8 cellular contexts compared by ENCODE assay signal in genomic region chr6:158026054-158026900, GRCh38. TPM values are rescaled to one million over a fixed set of nuclear protein-coding genes. Genes with fewer than 3 reads are reported as not detected.
A peak's percentile ranks its signal among the peaks of the same experiment; 100 is the strongest.
DNase-seq lines count a peak whose midpoint lies in the region; ATAC-seq and TF ChIP-seq lines count a peak whose summit lies in the region.

No MANE protein-coding gene starts in this region.

- TF ChIP-seq CTCF in PC-9 (conservative IDR thresholded peaks at IDR 0.05) (no peak), fibroblast of lung (conservative IDR thresholded peaks at IDR 0.05 in 1 of 2, IDR thresholded peaks at IDR 0.05 in 1 of 2; ENCODE audit: low read depth in 1 of 2, low read length in 2 of 2) (peak; percentile 48 to 54), osteoblast (IDR thresholded peaks at IDR 0.05; ENCODE audit: extremely low read depth, low read depth, low read length) (peak; percentile 47), thoracic aorta (IDR thresholded peaks at IDR 0.05) (peak; percentile 55)

- peak; percentile 78 for ATAC-seq in GM19467 (IDR thresholded peaks at IDR 0.05; ENCODE audit: unreplicated experiment)
- peak; percentile 89 to 91 for ATAC-seq in activated T-cell treated with anti-CD3 and anti-CD28 coated beads, Interleukin-2, amount 50 U/mL, for 72 hours (replicated peaks in 1 of 2)
- peak; percentile 81 for ATAC-seq in thoracic aorta (ENCODE audit: insufficient number of reproducible peaks, low FRiP score, low read depth)

- H3K79me2 ChIP-seq in PC-9 (ENCODE audit: low read depth) (peaks cover 9% of the 10 kb centered on the region), fibroblast of lung (ENCODE audit: control insufficient read depth, insufficient read depth, low read length) (peaks cover 52% of the 10 kb centered on the region), osteoblast (ENCODE audit: insufficient read depth, low read length) (peaks cover 87% of the 10 kb centered on the region)

- H3K4me3 ChIP-seq in CD4-positive, alpha-beta memory T cell (ENCODE audit: low read length in 2 of 2) = peak overlapping the region in 1 of 2 donors; percentile 26
- no peak overlapping the region for H3K4me3 ChIP-seq in PC-9
- H3K4me3 ChIP-seq in fibroblast of lung (replicated peaks in 1 of 4; ENCODE audit: control extremely low read depth in 1 of 4, insufficient read depth in 1 of 4, low read depth in 3 of 4, low read length in 4 of 4) = peak overlapping the region in 1 of 4 experiments; percentile 0
- H3K4me3 ChIP-seq in osteoblast (ENCODE audit: insufficient read depth, low read length) = peak overlapping the region; percentile 47
- peak overlapping the region; percentile 62 for H3K4me3 ChIP-seq in thoracic aorta

- H3K9me3 Mint-ChIP-seq in CD4-positive, alpha-beta memory T cell = no peaks in the 10 kb centered on the region
- no peaks in the 10 kb centered on the region for H3K9me3 Mint-ChIP-seq in activated T-cell treated with anti-CD3 and anti-CD28 coated beads, Interleukin-2, amount 50 U/mL, for 72 hours

- H3K4me1 Mint-ChIP-seq in CD4-positive, alpha-beta memory T cell = peaks cover 25 to 63% (median 32%) of the 10 kb centered on the region in 4 donors
- H3K4me1 Mint-ChIP-seq in activated T-cell treated with anti-CD3 and anti-CD28 coated beads, Interleukin-2, amount 50 U/mL, for 72 hours (ENCODE audit: low read depth) = peaks cover 46% of the 10 kb centered on the region

- POLR2A ChIA-PET in CD4-positive, alpha-beta memory T cell (lab: Charles Lee; ENCODE audit: partially characterized antibody) = interaction anchor here (0.6 to 2.4 kb wide), 15 partner anchors 10 to 270 kb away, joined by 3 to 44 read pairs (median 7); partner anchors contain the start of gene SYNJ2
- POLR2A ChIA-PET in PC-9 (lab: Charles Lee; ENCODE audit: unreplicated experiment) = interaction anchor here (0.7 kb wide), 1 partner anchor 30 kb away, joined by 9 read pairs; no protein-coding TSS in a partner anchor

- BruUV-seq in PC-9 (replicated peaks; lab: Mats Ljungman, UMichigan) = no TSS peak

- peak overlapping the region; percentile 84 to 92 (median 88) for H3K4me3 Mint-ChIP-seq in CD4-positive, alpha-beta memory T cell
- peak overlapping the region; percentile 72 to 87 for H3K4me3 Mint-ChIP-seq in activated T-cell treated with anti-CD3 and anti-CD28 coated beads, Interleukin-2, amount 50 U/mL, for 72 hours

- H2AFZ ChIP-seq in PC-9 = no peak overlapping the region
- H2AFZ ChIP-seq in fibroblast of lung (ENCODE audit: low read length) = no peak overlapping the region
- no peak overlapping the region for H2AFZ ChIP-seq in osteoblast (ENCODE audit: low read length)

- H3K4me2 ChIP-seq in PC-9 (peak overlapping the region; percentile 31), fibroblast of lung (ENCODE audit: extremely low read depth, insufficient read depth, low read length) (peak overlapping the region; percentile 69), osteoblast (ENCODE audit: insufficient read depth, low read length) (peak overlapping the region; percentile 79)

- peak overlapping the region; percentile 75 for H3K27ac ChIP-seq in CD4-positive, alpha-beta memory T cell (ENCODE audit: low read depth, low read length)
- H3K27ac ChIP-seq in PC-9 (peak overlapping the region; percentile 7; the same call in 1 of the 2 replicates), fibroblast of lung (ENCODE audit: insufficient read depth, low read length) (peak overlapping the region; percentile 94), osteoblast (ENCODE audit: low read depth, low read length) (peak overlapping the region; percentile 100), thoracic aorta (peak overlapping the region; percentile 73 to 88)

- peaks cover 47% of the 10 kb centered on the region for H3K4me1 ChIP-seq in CD4-positive, alpha-beta memory T cell (ENCODE audit: insufficient read depth, low read length)
- H3K4me1 ChIP-seq in PC-9 (replicated peaks; ENCODE audit: insufficient read depth) (peaks cover 21% of the 10 kb centered on the region), fibroblast of lung (ENCODE audit: control insufficient read depth, extremely low read depth, insufficient read depth, low read length) (peaks cover 28% of the 10 kb centered on the region), osteoblast (ENCODE audit: insufficient read depth, low read length) (peaks cover 43% of the 10 kb centered on the region), thoracic aorta (ENCODE audit: control insufficient read depth in 1 of 2, low read depth in 2 of 2) (peaks cover 22 to 37% of the 10 kb centered on the region in 2 donors)

- DNase-seq in CD4-positive, alpha-beta memory T cell = peak; percentile 82 to 95 (median 85)
- DNase-seq in HK-2 (ENCODE audit: unreplicated experiment) (peak; percentile 93), PC-9 (peak; percentile 53 to 68), fibroblast of lung (ENCODE audit: low read depth in 2 of 2) (peak; percentile 97 to 99), osteoblast (ENCODE audit: insufficient read length, low spot score, missing footprints) (peak; percentile 97), thoracic aorta (ENCODE audit: low spot score) (peak; percentile 89)
- DNase-seq in activated T-cell treated with anti-CD3 and anti-CD28 coated beads, Interleukin-2, amount 50 U/mL, for 72 hours = peak; percentile 83 to 89

- peaks cover 2 to 13% of the 10 kb centered on the region in 2 donors for H3K36me3 Mint-ChIP-seq in CD4-positive, alpha-beta memory T cell
- H3K36me3 Mint-ChIP-seq in activated T-cell treated with anti-CD3 and anti-CD28 coated beads, Interleukin-2, amount 50 U/mL, for 72 hours (ENCODE audit: insufficient read depth in 2 of 2) = peaks cover 1 to 3% of the 10 kb centered on the region in 2 donors

- no peaks in the 10 kb centered on the region for H3K9me3 ChIP-seq in CD4-positive, alpha-beta memory T cell (ENCODE audit: control insufficient read depth in 1 of 2, low read length in 2 of 2)
- H3K9me3 ChIP-seq in PC-9 (ENCODE audit: insufficient read depth, low read depth) (no peaks in the 10 kb centered on the region), fibroblast of lung (ENCODE audit: control insufficient read depth, insufficient read depth, low read depth, low read length) (no peaks in the 10 kb centered on the region), osteoblast (ENCODE audit: low read depth, low read length) (no peaks in the 10 kb centered on the region), thoracic aorta (no peaks in the 10 kb centered on the region)

- no peaks in the 10 kb centered on the region for H3K36me3 ChIP-seq in CD4-positive, alpha-beta memory T cell (ENCODE audit: insufficient read depth, low read length)
- H3K36me3 ChIP-seq in PC-9 (ENCODE audit: low read depth) = no peaks in the 10 kb centered on the region
- peaks cover 1% of the 10 kb centered on the region for H3K36me3 ChIP-seq in fibroblast of lung (ENCODE audit: control insufficient read depth, insufficient read depth, low read length)
- H3K36me3 ChIP-seq in osteoblast (ENCODE audit: insufficient read depth, low read length) = peaks cover 47% of the 10 kb centered on the region
- no peaks in the 10 kb centered on the region for H3K36me3 ChIP-seq in thoracic aorta

- peaks cover 31% of the 10 kb centered on the region for H3F3A ChIP-seq in PC-9 (ENCODE audit: insufficient read depth, low read depth)

- H3K9me2 ChIP-seq in PC-9 (ENCODE audit: insufficient read depth) = no peaks in the 10 kb centered on the region

- H3K27ac Mint-ChIP-seq in CD4-positive, alpha-beta memory T cell = peak overlapping the region; percentile 97 to 99 (median 98)
- peak overlapping the region; percentile 97 for H3K27ac Mint-ChIP-seq in activated T-cell treated with anti-CD3 and anti-CD28 coated beads, Interleukin-2, amount 50 U/mL, for 72 hours

- H3K27me3 Mint-ChIP-seq in CD4-positive, alpha-beta memory T cell = no peaks in the 10 kb centered on the region
- H3K27me3 Mint-ChIP-seq in activated T-cell treated with anti-CD3 and anti-CD28 coated beads, Interleukin-2, amount 50 U/mL, for 72 hours (ENCODE audit: low read depth) = no peaks in the 10 kb centered on the region

- H4K20me1 ChIP-seq in PC-9 (ENCODE audit: insufficient read depth) = no peaks in the 10 kb centered on the region
- no peaks in the 10 kb centered on the region for H4K20me1 ChIP-seq in fibroblast of lung (ENCODE audit: control insufficient read depth, extremely low read depth, insufficient read depth, low read length)
- peaks cover 2% of the 10 kb centered on the region for H4K20me1 ChIP-seq in osteoblast (ENCODE audit: insufficient read depth, low read length)

- H3K27me3 ChIP-seq in CD4-positive, alpha-beta memory T cell (ENCODE audit: insufficient read depth, low read length) = no peaks in the 10 kb centered on the region
- no peaks in the 10 kb centered on the region for H3K27me3 ChIP-seq in PC-9 (ENCODE audit: insufficient read depth, low read depth)
- H3K27me3 ChIP-seq in fibroblast of lung (ENCODE audit: control insufficient read depth, insufficient read depth, low read length) = no peaks in the 10 kb centered on the region
- H3K27me3 ChIP-seq in osteoblast (ENCODE audit: insufficient read depth, low read length) = no peaks in the 10 kb centered on the region
- H3K27me3 ChIP-seq in thoracic aorta (replicated peaks; ENCODE audit: insufficient read depth) = no peaks in the 10 kb centered on the region

- peak overlapping the region; percentile 66 for H3K9ac ChIP-seq in fibroblast of lung (ENCODE audit: insufficient read depth, low read length)

- intact Hi-C loops in CD4-positive, alpha-beta memory T cell (cut with micrococcal nuclease) = loop anchor here (1.0 to 10.0 kb wide), 6 partner anchors 15 to 265 kb away; partner anchors contain the start of gene SYNJ2
- intact Hi-C loops in PC-9 (cut with micrococcal nuclease; ENCODE audit: unreplicated experiment) = no loop called here

- CTCF ChIA-PET in CD4-positive, alpha-beta memory T cell (lab: Charles Lee; ENCODE audit: partially characterized antibody) = interaction anchor here (0.5 to 3.7 kb wide), 42 partner anchors 11 to 271 kb away, joined by 3 to 93 read pairs (median 5); partner anchors contain the start of gene SYNJ2
- CTCF ChIA-PET in PC-9 (lab: Charles Lee) = interaction anchor here (0.5 to 1.6 kb wide), 2 partner anchors 23 to 25 kb away, joined by 4 to 5 read pairs; no protein-coding TSS in a partner anchor

RNA-seq across cellular contexts. Expression of gene SYNJ2, which starts 44.6 kb away (rescaled TPM):
- 10 to 100 TPM; 17.2 to 17.4 TPM for total RNA-seq in CD4-positive, alpha-beta memory T cell
- 10 to 100 TPM; 14.5 to 14.6 TPM for polyA plus RNA-seq in CD4-positive, alpha-beta memory T cell
- total RNA-seq in PC-9 (2021) (30.3 and 39.4 TPM in 2 replicates), fibroblast of lung (43.4 and 57.3 TPM in 2 replicates), osteoblast (91.6 and 94.8 TPM in 2 replicates), thoracic aorta (10 to 100 TPM; 30.6 to 48.5 TPM)
- 10 to 100 TPM; 22.6 to 29.8 TPM for total RNA-seq in activated T-cell treated with anti-CD3 and anti-CD28 coated beads, Interleukin-2, amount 50 U/mL, for 72 hours
- polyA plus RNA-seq in fibroblast of lung = 23.5 and 41.3 TPM in 2 replicates
- 18.1 and 31.8 TPM in 2 replicates for polyA plus RNA-seq in fibroblast of lung (2012)
- polyA minus RNA-seq in fibroblast of lung (ENCODE audit: low replicate concordance) = 51.7 and 102 TPM in 2 replicates

Comparison
In these comparisons a context has a peak if more than half of its experiments do, and no peak if none do; other contexts are left out.
1. H3K27ac ChIP-seq: peak in every context shown above with its lines; median percentile 100 in osteoblast; 94 in fibroblast of lung; 80 in thoracic aorta; 75 in CD4-positive, alpha-beta memory T cell; 7 in PC-9.